Comparison of ENCODE assay signal across 34 cellular contexts in the genomic region with DNA sequence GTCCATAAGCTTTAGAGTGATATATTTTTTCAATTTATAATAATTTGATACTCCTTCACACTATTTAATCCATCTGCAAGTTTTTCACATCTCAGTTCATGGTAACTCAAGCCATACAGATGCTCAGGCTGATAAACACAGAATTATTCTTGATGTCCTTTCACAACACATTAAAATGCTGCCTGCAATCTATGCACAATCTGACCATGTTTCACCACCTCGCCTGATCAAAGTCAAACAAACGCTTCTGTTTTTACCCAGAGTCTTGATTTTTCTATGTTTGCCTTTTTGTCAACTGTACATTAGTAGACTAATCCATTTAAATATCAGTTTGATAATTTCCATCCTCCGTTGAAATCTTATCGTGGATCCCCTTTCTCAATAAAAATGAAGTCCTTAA.
"Had no signal": no experiment of that assay in that cellular context is flagged by ENCODE, and none has a peak within 500 bp of the region (broad histone marks: within the 10 kb centered on the region; RNA-seq: fewer than 3 reads in every experiment).

No MANE protein-coding gene starts in this region.

- H3K4me3 ChIP-seq: MG63 had no signal

- H3K9me3 ChIP-seq: MG63 had no signal

- H3K27me3 ChIP-seq: MG63 had no signal

- H3K27ac ChIP-seq: KMS-11 had no signal

- DNase-seq: Karpas-422, Kasumi-1, MG63, MM.1S, MV-4-11, NCI-H1048, NCI-H1092, NCI-H1092 treated with DMSO at 0.1 percent for 48 hours, NCI-H1105, NCI-H1105 treated with DMSO at 0.1 percent for 48 hours, NCI-H1417, NCI-H1417 treated with DMSO at 0.1 percent for 48 hours, NCI-H1436, NCI-H1436 treated with DMSO at 0.1 percent for 48 hours, NCI-H146, NCI-H1694, NCI-H1694 treated with DMSO at 0.1 percent for 48 hours, NCI-H187, NCI-H187 treated with DMSO at 0.1 percent for 48 hours, NCI-H1930, NCI-H2029, NCI-H2029 treated with DMSO at 0.1 percent for 48 hours, NCI-H2081, NCI-H2081 treated with DMSO at 0.1 percent for 48 hours, NCI-H2107, NCI-H2171, NCI-H2171 treated with DMSO at 0.1 percent for 48 hours, NCI-H2227 treated with DMSO at 0.1 percent for 48 hours, NCI-H226, NCI-H345, NCI-H446, NCI-H446 treated with DMSO at 0.1 percent for 48 hours, NCI-H510A had no signal

- H3K9ac ChIP-seq: KMS-11 had no signal

- H3K4me2 ChIP-seq: KMS-11 had no signal

- H3K36me3 ChIP-seq: MG63 had no signal
